In the genomic region with DNA sequence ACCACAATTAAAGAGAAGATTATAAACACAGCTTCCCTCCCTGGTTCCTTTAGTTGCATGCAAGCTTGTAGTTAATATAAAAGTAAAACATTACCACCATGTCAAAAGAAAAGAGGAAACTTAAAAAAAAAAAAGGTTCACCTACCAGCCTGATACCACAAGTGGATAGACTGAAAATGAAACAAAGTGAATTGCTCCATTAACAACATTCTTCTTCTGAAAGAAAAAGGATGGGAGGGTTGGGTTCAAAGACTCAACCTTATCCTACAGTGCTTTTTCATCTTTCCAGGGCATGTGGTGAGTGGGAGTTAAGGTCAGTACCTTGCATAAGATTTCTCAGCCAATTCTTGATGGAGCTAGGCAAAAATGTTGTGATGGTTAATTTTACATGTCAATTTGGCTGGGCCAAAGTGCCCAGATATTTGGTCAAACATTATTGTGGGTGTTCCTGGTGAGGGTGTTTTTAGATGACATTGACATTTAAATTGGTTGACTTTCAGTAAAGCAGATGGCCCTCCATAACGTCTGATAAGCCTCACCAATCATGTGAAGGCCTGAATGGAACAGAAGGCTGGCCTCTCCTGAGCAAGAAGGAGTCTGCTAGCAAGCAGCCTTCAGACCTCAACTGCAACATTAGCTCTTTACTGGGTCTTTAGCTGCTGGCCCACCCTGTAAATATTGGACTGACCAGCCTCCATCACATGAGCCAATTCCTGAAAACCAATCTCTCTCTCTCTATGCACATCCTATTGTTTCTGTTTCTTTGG, we compare ENCODE assay signal across 13 cellular contexts. TPM values are rescaled to one million over a fixed set of nuclear protein-coding genes. Genes with fewer than 3 reads are reported as not detected.
DNase-seq lines count a peak whose midpoint lies in the region; ATAC-seq and TF ChIP-seq lines count a peak whose summit lies in the region.
"Had no signal": no experiment of that assay in that cellular context is flagged by ENCODE, and none has a peak within 500 bp of the region (broad histone marks: within the 10 kb centered on the region; RNA-seq: fewer than 3 reads in every experiment).

No MANE protein-coding gene starts in this region.

- H3K9me3 Mint-ChIP-seq in CD8-positive, alpha-beta T cell, result no peaks in the 10 kb centered on the region
- H3K9me3 Mint-ChIP-seq in glutamatergic neuron (ENCODE audit: unreplicated experiment), result no peaks in the 10 kb centered on the region
- no peaks in the 10 kb centered on the region for H3K9me3 Mint-ChIP-seq in type B pancreatic cell

- peaks cover 94% of the 10 kb centered on the region for H3K4me1 Mint-ChIP-seq in CD8-positive, alpha-beta T cell (ENCODE audit: low read depth)
- H3K4me1 Mint-ChIP-seq in T-helper 17 cell (peaks cover 55% of the 10 kb centered on the region), glutamatergic neuron (ENCODE audit: low read depth, unreplicated experiment) (peaks cover 24% of the 10 kb centered on the region), type B pancreatic cell (ENCODE audit: unreplicated experiment) (peaks cover 19% of the 10 kb centered on the region)

- POLR2A ChIA-PET in CD8-positive, alpha-beta T cell (lab: Charles Lee), result interaction anchor here (0.9 to 4.4 kb wide), 11 partner anchors 9 to 320 kb away, joined by 3 to 31 read pairs (median 4); partner anchors contain the start of genes ARF6, KLHDC2 and VCPKMT

- H3K27ac Mint-ChIP-seq in CD8-positive, alpha-beta T cell, result peak overlapping the region; percentile 91
- H3K27ac Mint-ChIP-seq in T-helper 17 cell, result peak overlapping the region; percentile 84
- H3K27ac Mint-ChIP-seq in glutamatergic neuron (ENCODE audit: unreplicated experiment), result peak overlapping the region; percentile 11
- H3K27ac Mint-ChIP-seq in type B pancreatic cell, result no peak overlapping the region

- no peak overlapping the region for H3K27ac ChIP-seq in CD8-positive, alpha-beta T cell (ENCODE audit: low read depth, low read length)
- H3K27ac ChIP-seq: ovary had no signal

- no peaks in the 10 kb centered on the region for H3K27me3 Mint-ChIP-seq in CD8-positive, alpha-beta T cell (ENCODE audit: low read depth)
- H3K27me3 Mint-ChIP-seq in T-helper 17 cell, result no peaks in the 10 kb centered on the region
- H3K27me3 Mint-ChIP-seq in glutamatergic neuron (ENCODE audit: unreplicated experiment), result peaks cover 3% of the 10 kb centered on the region
- H3K27me3 Mint-ChIP-seq in type B pancreatic cell, result no peaks in the 10 kb centered on the region

- no peaks in the 10 kb centered on the region for H3K36me3 ChIP-seq in CD8-positive, alpha-beta T cell (ENCODE audit: insufficient read depth, low read length)
- H3K36me3 ChIP-seq: ovary had no signal

- intact Hi-C loops in CD8-positive, alpha-beta T cell (cut with DNase I, micrococcal nuclease), result loop anchor here in 1 of 2 experiments (1.0 kb wide), 1 partner anchor 17 kb away; no protein-coding TSS in a partner anchor

- CTCF ChIA-PET in CD8-positive, alpha-beta T cell (lab: Charles Lee), result interaction anchor here (0.5 to 3.6 kb wide), 15 partner anchors 9 to 235 kb away, joined by 3 to 21 read pairs (median 4); partner anchors contain the start of gene NEMF

- peaks cover 87% of the 10 kb centered on the region for H3K4me1 ChIP-seq in CD8-positive, alpha-beta T cell (ENCODE audit: insufficient read depth, low read length)

- no peak for DNase-seq in CD8-positive, alpha-beta T cell
- DNase-seq in GM20000 (ENCODE audit: low spot score) (peak; percentile 28), T-helper 17 cell (no peak), glutamatergic neuron (no peak), type B pancreatic cell (ENCODE audit: extremely low spot score, unreplicated experiment) (no peak), GM10266 (ENCODE audit: extremely low spot score) (no peak), Ammon's horn (ENCODE audit: low spot score) (no peak)
- DNase-seq: Kasumi-1, mammary epithelial cell, NCI-H2081, ovary had no signal

- no peaks in the 10 kb centered on the region for H3K9me3 ChIP-seq in CD8-positive, alpha-beta T cell (ENCODE audit: low read length)
- H3K9me3 ChIP-seq in T-helper 17 cell (ENCODE audit: control insufficient read depth, low read length, poor library complexity, severe bottlenecking), result no peaks in the 10 kb centered on the region
- H3K9me3 ChIP-seq: ovary had no signal

- TF ChIP-seq CTCF in CD8-positive, alpha-beta T cell (IDR thresholded peaks at IDR 0.05), result no peak
- no peak for TF ChIP-seq CTCF in GM20000 (IDR thresholded peaks at IDR 0.05; ENCODE audit: extremely low read depth, missing control alignments)
- no peak for TF ChIP-seq CTCF in glutamatergic neuron (IDR thresholded peaks at IDR 0.05; ENCODE audit: partially characterized antibody, unreplicated experiment)
- TF ChIP-seq CTCF in type B pancreatic cell (conservative IDR thresholded peaks at IDR 0.05), result no peak
- no peak for TF ChIP-seq CTCF in GM10266 (IDR thresholded peaks at IDR 0.05; ENCODE audit: control insufficient read depth, insufficient read depth, low read depth, missing control alignments)

- ATAC-seq in CD8-positive, alpha-beta T cell, result no peak
- ATAC-seq in T-helper 17 cell, result no peak
- ATAC-seq: SK-N-SH treated with all-trans-retinoic acid at 6 μM for 48 hours had no signal

- peak overlapping the region; percentile 67 for H3K4me3 Mint-ChIP-seq in CD8-positive, alpha-beta T cell
- peak overlapping the region; percentile 49 for H3K4me3 Mint-ChIP-seq in T-helper 17 cell
- H3K4me3 Mint-ChIP-seq in glutamatergic neuron (ENCODE audit: unreplicated experiment), result no peak overlapping the region
- H3K4me3 Mint-ChIP-seq in type B pancreatic cell, result no peak overlapping the region

- peaks cover 3% of the 10 kb centered on the region for H3K36me3 Mint-ChIP-seq in CD8-positive, alpha-beta T cell
- H3K36me3 Mint-ChIP-seq in T-helper 17 cell (ENCODE audit: low read depth), result peaks cover 3% of the 10 kb centered on the region
- no peaks in the 10 kb centered on the region for H3K36me3 Mint-ChIP-seq in glutamatergic neuron (ENCODE audit: unreplicated experiment)
- no peaks in the 10 kb centered on the region for H3K36me3 Mint-ChIP-seq in type B pancreatic cell

- H3K4me3 ChIP-seq in CD8-positive, alpha-beta T cell (ENCODE audit: low read depth, low read length), result peak overlapping the region; percentile 8
- H3K4me3 ChIP-seq: ovary, skin epidermis had no signal

- no peaks in the 10 kb centered on the region for H3K27me3 ChIP-seq in CD8-positive, alpha-beta T cell (ENCODE audit: insufficient read depth, low read length)
- H3K27me3 ChIP-seq: ovary had no signal

RNA-seq across cellular contexts. Expression of gene VCPKMT, which starts 28.8 kb away (rescaled TPM):
- total RNA-seq in CD8-positive, alpha-beta T cell, result 10 to 100 TPM; 38.2 to 39.6 TPM
- total RNA-seq in T-helper 17 cell (10 to 100 TPM; 24.5 to 26.3 TPM), glutamatergic neuron (ENCODE audit: unreplicated experiment) (12.9 TPM), type B pancreatic cell (ENCODE audit: low replicate concordance) (11.6 and 13.9 TPM in 2 replicates)

Comparison
In these comparisons a context has a peak if more than half of its experiments do, and no peak if none do; other contexts are left out.
1. H3K4me3 Mint-ChIP-seq: peak in CD8-positive, alpha-beta T cell (single experiment) and T-helper 17 cell (single experiment); none in glutamatergic neuron (single experiment) and type B pancreatic cell (single experiment).